In the genomic region with DNA sequence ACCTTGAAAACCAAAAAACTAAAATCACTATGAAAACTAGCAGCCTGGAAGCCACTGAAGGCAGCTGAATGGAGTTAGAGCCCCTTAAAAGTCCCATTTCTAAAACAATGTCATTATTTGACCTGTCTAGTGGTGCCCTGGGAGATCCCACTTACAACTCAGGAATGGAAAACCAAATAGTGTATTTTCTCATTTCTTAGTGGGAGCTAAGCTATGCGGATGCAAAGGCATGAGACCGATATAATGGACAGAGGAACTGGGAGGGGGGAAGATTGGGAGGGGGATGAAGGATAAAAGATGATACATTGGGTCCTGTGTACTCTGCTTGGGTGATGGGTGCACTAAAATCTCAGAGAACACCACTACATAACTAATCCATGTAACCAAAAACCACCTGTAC, we compare ENCODE assay signal across 1 cellular context.
TF ChIP-seq lines count a peak whose summit lies in the region.

No MANE protein-coding gene starts in this region.

TF ChIP-seq in endothelial cell of umbilical vein, 7 proteins besides CTCF, POLR2A, EP300 and RAD21:
- no peak for TF ChIP-seq POLR2AphosphoS5 (IDR thresholded peaks at IDR 0.05; ENCODE audit: insufficient read depth, low read depth, low read length)
